Comparison of ENCODE assay signal across 1 cellular context in the genomic region with DNA sequence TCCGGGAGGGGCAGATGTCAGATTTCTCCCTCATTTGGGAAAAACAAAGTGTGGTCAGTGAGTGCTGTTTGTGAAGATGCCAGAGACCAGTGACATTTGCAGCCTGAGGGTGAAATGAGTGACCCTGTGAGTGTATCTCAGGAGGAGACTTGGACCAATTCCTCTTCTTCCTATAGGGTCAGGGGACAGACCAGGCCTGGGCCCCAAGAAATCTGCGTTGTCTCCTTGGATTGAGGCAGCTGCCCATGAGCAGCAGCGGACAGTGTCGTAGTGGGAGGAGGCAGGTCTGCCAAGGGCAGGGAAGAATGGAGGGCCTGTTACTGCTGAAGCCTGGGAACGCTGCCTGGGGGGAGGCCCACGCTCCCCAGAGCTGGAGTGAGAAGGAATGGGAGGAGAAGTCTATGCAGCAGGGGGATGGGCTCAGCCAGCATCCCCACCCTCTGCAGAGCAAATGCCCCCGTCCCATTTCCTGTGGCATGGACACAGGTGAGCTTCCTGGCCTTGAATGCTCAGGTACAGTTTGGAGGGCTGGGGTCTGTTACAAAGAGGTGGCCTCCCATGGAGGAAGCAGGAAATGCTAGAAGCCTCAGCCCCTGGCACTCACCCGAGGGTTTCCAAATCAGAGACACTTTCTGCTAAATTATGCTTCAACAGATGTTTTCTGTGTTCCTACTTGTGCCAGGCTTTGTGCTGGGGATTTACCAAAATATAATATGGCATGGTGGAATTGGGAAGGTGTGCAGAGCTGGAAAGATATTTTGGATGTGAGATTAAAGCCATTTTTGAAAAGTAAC.
TF ChIP-seq lines count a peak whose summit lies in the region.

No MANE protein-coding gene starts in this region.

TF ChIP-seq in H1, 55 proteins besides CTCF, POLR2A, EP300 and RAD21:
- TF ChIP-seq SIX5 (IDR thresholded peaks at IDR 0.05; ENCODE audit: low read depth, low read length) (no peak), CBX5 (IDR thresholded peaks at IDR 0.05; ENCODE audit: low read depth, low read length) (no peak), RBBP5 (IDR thresholded peaks at IDR 0.05; ENCODE audit: borderline replicate concordance, low read depth, low read length) (no peak), FOSL1 (IDR thresholded peaks at IDR 0.05; ENCODE audit: insufficient read depth, low read depth, low read length) (no peak), TEAD4 (IDR thresholded peaks at IDR 0.05; ENCODE audit: low read depth, low read length) (no peak), KDM4A (IDR thresholded peaks at IDR 0.05; ENCODE audit: low read depth, low read length, severe bottlenecking) (no peak), JUND (IDR thresholded peaks at IDR 0.05; ENCODE audit: low read length) (no peak), SIN3A (conservative IDR thresholded peaks at IDR 0.05 in 1 of 2, IDR thresholded peaks at IDR 0.05 in 1 of 2; ENCODE audit: low read depth in 1 of 2, low read length in 2 of 2) (no peak), RNF2 (IDR thresholded peaks at IDR 0.05; ENCODE audit: borderline replicate concordance, low read depth, low read length, missing control alignments, poor library complexity, severe bottlenecking) (no peak), CHD2 (IDR thresholded peaks at IDR 0.05; ENCODE audit: low read length) (no peak), POU5F1 (IDR thresholded peaks at IDR 0.05; ENCODE audit: low read depth, low read length) (no peak), EGR1 (IDR thresholded peaks at IDR 0.05; ENCODE audit: borderline replicate concordance, low read depth, low read length) (no peak), RFX5 (IDR thresholded peaks at IDR 0.05; ENCODE audit: borderline replicate concordance, low read depth, low read length) (no peak), TBP (IDR thresholded peaks at IDR 0.05; ENCODE audit: low read depth, low read length) (no peak), SP1 (IDR thresholded peaks at IDR 0.05; ENCODE audit: low read depth, low read length) (no peak), SP2 (IDR thresholded peaks at IDR 0.05; ENCODE audit: low read length) (no peak), RXRA (IDR thresholded peaks at IDR 0.05; ENCODE audit: insufficient read depth, low read depth, low read length) (no peak)
- TF ChIP-seq, protein P1, sequence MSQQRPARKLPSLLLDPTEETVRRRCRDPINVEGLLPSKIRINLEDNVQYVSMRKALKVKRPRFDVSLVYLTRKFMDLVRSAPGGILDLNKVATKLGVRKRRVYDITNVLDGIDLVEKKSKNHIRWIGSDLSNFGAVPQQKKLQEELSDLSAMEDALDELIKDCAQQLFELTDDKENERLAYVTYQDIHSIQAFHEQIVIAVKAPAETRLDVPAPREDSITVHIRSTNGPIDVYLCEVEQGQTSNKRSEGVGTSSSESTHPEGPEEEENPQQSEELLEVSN (IDR thresholded peaks at IDR 0.05): no peak
- TF ChIP-seq, protein P2, sequence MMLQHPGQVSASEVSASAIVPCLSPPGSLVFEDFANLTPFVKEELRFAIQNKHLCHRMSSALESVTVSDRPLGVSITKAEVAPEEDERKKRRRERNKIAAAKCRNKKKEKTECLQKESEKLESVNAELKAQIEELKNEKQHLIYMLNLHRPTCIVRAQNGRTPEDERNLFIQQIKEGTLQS (IDR thresholded peaks at IDR 0.05; ENCODE audit: insufficient read depth, low read depth, low read length): no peak
